Comparison of ENCODE assay signal across 8 cellular contexts in the genomic region with DNA sequence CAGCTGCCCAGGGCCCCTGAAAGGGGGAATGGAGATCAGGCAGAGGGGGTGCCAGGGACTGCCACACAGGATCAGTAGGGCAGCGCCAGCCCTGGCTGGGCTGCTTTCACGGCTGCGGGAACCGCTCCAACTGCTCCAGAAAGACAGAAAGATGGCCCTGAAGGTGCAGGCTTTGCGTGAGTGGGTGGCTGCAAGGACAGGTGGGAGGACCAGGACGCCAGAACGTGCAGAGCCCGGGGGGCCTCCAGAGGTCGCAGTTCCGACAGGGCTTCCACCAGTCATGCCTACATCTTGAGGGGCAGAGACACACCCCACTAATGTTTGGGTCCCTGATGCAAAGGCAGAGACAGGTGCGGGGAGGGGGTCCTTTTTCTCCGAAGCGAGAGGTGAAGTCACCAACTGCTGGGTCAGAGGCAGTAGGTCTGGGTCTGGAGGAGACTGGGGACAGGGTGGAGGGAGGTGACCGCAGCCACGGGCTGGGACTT. TPM values are rescaled to one million over a fixed set of nuclear protein-coding genes. Genes with fewer than 3 reads are reported as not detected.
DNase-seq lines count a peak whose midpoint lies in the region; ATAC-seq and TF ChIP-seq lines count a peak whose summit lies in the region.

No MANE protein-coding gene starts in this region.

- peaks cover 0 to 5% (median 0%) of the 10 kb centered on the region in 3 donors for H3K36me3 ChIP-seq in esophagus squamous epithelium
- H3K36me3 ChIP-seq in parathyroid adenoma (ENCODE audit: control insufficient read depth, insufficient read depth, low read length): no peaks in the 10 kb centered on the region

- peak in 4 of 6 experiments; percentile 30 to 56 (median 50) for DNase-seq in stimulated activated naive CD4-positive, alpha-beta T cell (lab: John Stamatoyannopoulos, UW)
- no peak for DNase-seq in stimulated activated naive CD4-positive, alpha-beta T cell treated with Interleukin-2 at 50 U/mL for 16 hours (lab: John Stamatoyannopoulos, UW)
- DNase-seq in SHP77 treated with DMSO at 0.1 percent for 48 hours (lab: John Stamatoyannopoulos, UW) (peak; percentile 40), esophagus squamous epithelium (lab: John Stamatoyannopoulos, UW) (no peak), cerebellar nuclear complex (lab: John Stamatoyannopoulos, UW) (no peak), NOMO-1 treated with DMSO at 0.1 percent for 48 hours (lab: John Stamatoyannopoulos, UW; ENCODE audit: unreplicated experiment) (no peak)

- intact Hi-C loops in esophagus squamous epithelium (cut with DNase I): no loop called here

- ATAC-seq in GM19324 (IDR thresholded peaks at IDR 0.05; ENCODE audit: low FRiP score, unreplicated experiment): no peak

- H3K4me3 ChIP-seq in esophagus squamous epithelium (peak overlapping the region; percentile 89 to 94 (median 91)), parathyroid adenoma (ENCODE audit: low read depth, low read length) (peak overlapping the region; percentile 72)

- TF ChIP-seq CTCF in esophagus squamous epithelium (IDR thresholded peaks at IDR 0.05) (no peak), parathyroid adenoma (IDR thresholded peaks at IDR 0.05) (peak; percentile 22)

- H3K4me1 ChIP-seq in esophagus squamous epithelium: peaks cover 39 to 62% (median 41%) of the 10 kb centered on the region in 3 donors
- H3K4me1 ChIP-seq in parathyroid adenoma: peaks cover 44% of the 10 kb centered on the region

- H3K9me3 ChIP-seq in esophagus squamous epithelium (no peaks in the 10 kb centered on the region), parathyroid adenoma (ENCODE audit: control insufficient read depth, low read length) (no peaks in the 10 kb centered on the region)

- H3K27ac ChIP-seq in esophagus squamous epithelium: peak overlapping the region; percentile 97 to 100 (median 98)
- H3K27ac ChIP-seq in parathyroid adenoma: peak overlapping the region; percentile 99

- H2AFZ ChIP-seq in parathyroid adenoma: peak overlapping the region; percentile 92

- peak overlapping the region; percentile 98 for H3K4me2 ChIP-seq in parathyroid adenoma (ENCODE audit: low read length)

- peak overlapping the region; percentile 78 for H3K9ac ChIP-seq in parathyroid adenoma

- H3K79me2 ChIP-seq in parathyroid adenoma: peaks cover 38% of the 10 kb centered on the region

- H3K27me3 ChIP-seq in esophagus squamous epithelium (no peaks in the 10 kb centered on the region), parathyroid adenoma (ENCODE audit: control insufficient read depth, insufficient read depth, low read length) (no peaks in the 10 kb centered on the region)

- WGBS in esophagus squamous epithelium, 2 donors: 40 to 56% methylated on average over 5 to 14 of the region's 15 CpGs

- TF ChIP-seq POLR2A in esophagus squamous epithelium (IDR thresholded peaks at IDR 0.05): no peak

RNA-seq across cellular contexts. Expression of a gene that starts 0.8 kb away (rescaled TPM):
- total RNA-seq in esophagus squamous epithelium: 100 to 1,000 TPM in 2 of 4 donors, 10 to 100 TPM in 2; 70.8 to 196 (median 125) TPM

RNA-seq across cellular contexts. Expression of a gene that starts 7.2 kb away (rescaled TPM):
- total RNA-seq in esophagus squamous epithelium: 10 to 100 TPM; 11.6 to 23.9 (median 17.5) TPM

RNA-seq across cellular contexts. Expression of a gene that starts 18.2 kb away (rescaled TPM):
- total RNA-seq in esophagus squamous epithelium: under 1 TPM in 1 of 4 donors, not detected in 3; 0.76 TPM

RNA-seq across cellular contexts. Expression of a gene that starts 24.9 kb away (rescaled TPM):
- 10 to 100 TPM; 18.3 to 28.2 (median 23.3) TPM for total RNA-seq in esophagus squamous epithelium

RNA-seq across cellular contexts. Expression of a gene that starts 38.0 kb away (rescaled TPM):
- 1 to 10 TPM; 3.1 to 4.6 (median 3.7) TPM for total RNA-seq in esophagus squamous epithelium

Comparison
In these comparisons a context has a peak if more than half of its experiments do, and no peak if none do; other contexts are left out.
1. DNase-seq: peak in stimulated activated naive CD4-positive, alpha-beta T cell (4 of 6) and SHP77 treated with DMSO at 0.1 percent for 48 hours (single experiment); none in stimulated activated naive CD4-positive, alpha-beta T cell treated with Interleukin-2 at 50 U/mL for 16 hours (single experiment), esophagus squamous epithelium (single experiment), cerebellar nuclear complex (0 of 2) and NOMO-1 treated with DMSO at 0.1 percent for 48 hours (single experiment).